34 cellular contexts compared by ENCODE assay signal in genomic region chr1:152998476-152998875, GRCh38. TPM values are rescaled to one million over a fixed set of nuclear protein-coding genes. Genes with fewer than 3 reads are reported as not detected.
"Had no signal": no experiment of that assay in that cellular context is flagged by ENCODE, and none has a peak within 500 bp of the region (broad histone marks: within the 10 kb centered on the region; RNA-seq: fewer than 3 reads in every experiment).

No MANE protein-coding gene starts in this region.

- H3K4me3 ChIP-seq: hepatocyte, left ventricle myocardium inferior, lung, pancreas, prostate gland, sigmoid colon, spleen, suprapubic skin, thoracic aorta, tibial nerve, upper lobe of left lung, vagina had no signal

- H3K27ac Mint-ChIP-seq: mesothelial cell of epicardium; naive thymus-derived CD8-positive, alpha-beta T cell; nephron; stimulated activated effector memory CD8-positive, alpha-beta T cell treated with anti-CD3 and anti-CD28 coated beads, Interleukin-12 subunit alpha, Interleukin-12 subunit beta, amount 100 ng/mL, for 72 hours; stimulated activated naive CD8-positive, alpha-beta T cell treated with anti-CD3 and anti-CD28 coated beads, Interleukin-15, Interleukin-2, amounts not matched to agents 100 ng/mL and 50 ng/mL, for 24 hours had no signal

- H3K36me3 Mint-ChIP-seq: mesothelial cell of epicardium; stimulated activated effector memory CD8-positive, alpha-beta T cell treated with anti-CD3 and anti-CD28 coated beads, Interleukin-12 subunit alpha, Interleukin-12 subunit beta, amount 100 ng/mL, for 72 hours had no signal

- DNase-seq: islet precursor cell; left ventricle myocardium inferior; mesendoderm; naive thymus-derived CD8-positive, alpha-beta T cell; nucleus accumbens; pancreas; posterior cingulate gyrus; retina; right cardiac atrium; sigmoid colon; small intestine; spleen; stimulated activated CD4-positive, alpha-beta T cell treated with anti-CD3 and anti-CD28 coated beads, Interleukin-4, amount 100 ng/mL, for 24 hours; stimulated activated naive CD4-positive, alpha-beta T cell; upper lobe of left lung had no signal

- H3K79me2 ChIP-seq: hepatocyte had no signal

- H3K27ac ChIP-seq: hepatocyte, left ventricle myocardium inferior, pancreas, prostate gland, sigmoid colon, spleen, suprapubic skin, thoracic aorta, tibial nerve, upper lobe of left lung, vagina had no signal

- H3K4me1 Mint-ChIP-seq: mesothelial cell of epicardium; nephron; neural crest cell; stimulated activated effector memory CD8-positive, alpha-beta T cell treated with anti-CD3 and anti-CD28 coated beads, Interleukin-12 subunit alpha, Interleukin-12 subunit beta, amount 100 ng/mL, for 72 hours had no signal

- H3K9me3 Mint-ChIP-seq: stimulated activated naive CD8-positive, alpha-beta T cell treated with anti-CD3 and anti-CD28 coated beads, Interleukin-15, Interleukin-2, amounts not matched to agents 100 ng/mL and 50 ng/mL, for 24 hours had no signal

- H3K4me2 ChIP-seq: hepatocyte had no signal

- H3K4me1 ChIP-seq: left ventricle myocardium inferior, prostate gland, sigmoid colon, spleen, suprapubic skin, tibial nerve, upper lobe of left lung, vagina had no signal

- H3K36me3 ChIP-seq: left ventricle myocardium inferior, pancreas, prostate gland, sigmoid colon, spleen, suprapubic skin, thoracic aorta, tibial nerve, upper lobe of left lung, vagina had no signal

- H2AFZ ChIP-seq: hepatocyte had no signal

- H3K27me3 ChIP-seq: hepatocyte, pancreas, sigmoid colon, suprapubic skin, tibial nerve, upper lobe of left lung, vagina had no signal

- H3K4me3 Mint-ChIP-seq: mesothelial cell of epicardium; naive thymus-derived CD8-positive, alpha-beta T cell; nephron; neural crest cell; stimulated activated effector memory CD8-positive, alpha-beta T cell treated with anti-CD3 and anti-CD28 coated beads, Interleukin-12 subunit alpha, Interleukin-12 subunit beta, amount 100 ng/mL, for 72 hours; stimulated activated naive CD8-positive, alpha-beta T cell treated with anti-CD3 and anti-CD28 coated beads, Interleukin-15, Interleukin-2, amounts not matched to agents 100 ng/mL and 50 ng/mL, for 24 hours had no signal

- H3K9me3 ChIP-seq: pancreas, prostate gland, sigmoid colon, suprapubic skin, upper lobe of left lung, vagina had no signal

- ATAC-seq: naive thymus-derived CD8-positive, alpha-beta T cell; right cardiac atrium; stimulated activated effector memory CD8-positive, alpha-beta T cell treated with anti-CD3 and anti-CD28 coated beads, Interleukin-12 subunit alpha, Interleukin-12 subunit beta, amount 100 ng/mL, for 72 hours had no signal

RNA-seq across cellular contexts. Expression of gene SPRR3, which starts 3.1 kb away (rescaled TPM):
- total RNA-seq: hepatocyte; left ventricle myocardium inferior; lower leg skin; mesothelial cell of epicardium; mononuclear cell; myocyte; naive thymus-derived CD8-positive, alpha-beta T cell; neural crest cell; osteoblast; pancreas; prostate gland; right cardiac atrium; sigmoid colon; spleen; subcutaneous adipose tissue; suprapubic skin; thoracic aorta; tibial nerve; upper lobe of left lung had no signal
- polyA plus RNA-seq: naive thymus-derived CD8-positive, alpha-beta T cell had no signal

RNA-seq across cellular contexts. Expression of gene SPRR1A, which starts 14.6 kb away (rescaled TPM):
- total RNA-seq: hepatocyte; kidney epithelial cell; left ventricle myocardium inferior; lower leg skin; lung; mesothelial cell of epicardium; mononuclear cell; myocyte; naive thymus-derived CD8-positive, alpha-beta T cell; neural crest cell; osteoblast; pancreas; prostate gland; right cardiac atrium; sigmoid colon; spleen; subcutaneous adipose tissue; thoracic aorta; tibial nerve; upper lobe of left lung; urinary bladder had no signal
- polyA plus RNA-seq: hepatocyte; lung; naive thymus-derived CD8-positive, alpha-beta T cell; pancreas; right cardiac atrium; sigmoid colon; small intestine; spleen; urinary bladder had no signal

RNA-seq across cellular contexts. Expression of gene SPRR4, which starts 28.0 kb away (rescaled TPM):
- total RNA-seq: hepatocyte; kidney epithelial cell; left ventricle myocardium inferior; lung; mesothelial cell of epicardium; mononuclear cell; myocyte; naive thymus-derived CD8-positive, alpha-beta T cell; neural crest cell; osteoblast; pancreas; prostate gland; right cardiac atrium; sigmoid colon; spleen; subcutaneous adipose tissue; thoracic aorta; tibial nerve; upper lobe of left lung; urinary bladder; vagina had no signal
- polyA plus RNA-seq: hepatocyte; lung; naive thymus-derived CD8-positive, alpha-beta T cell; pancreas; right cardiac atrium; sigmoid colon; small intestine; spleen; urinary bladder had no signal

RNA-seq across cellular contexts. Expression of gene SPRR1B, which starts 32.5 kb away (rescaled TPM):
- total RNA-seq: hepatocyte; left ventricle myocardium inferior; lung; mesothelial cell of epicardium; mononuclear cell; myocyte; naive thymus-derived CD8-positive, alpha-beta T cell; neural crest cell; osteoblast; pancreas; prostate gland; right cardiac atrium; sigmoid colon; spleen; subcutaneous adipose tissue; thoracic aorta; tibial nerve; upper lobe of left lung; urinary bladder had no signal
- polyA plus RNA-seq: hepatocyte; naive thymus-derived CD8-positive, alpha-beta T cell; right cardiac atrium; urinary bladder had no signal

RNA-seq across cellular contexts. Expression of gene SPRR2D, which starts 42.4 kb away (rescaled TPM):
- total RNA-seq: hepatocyte; left ventricle myocardium inferior; lung; mesothelial cell of epicardium; mononuclear cell; myocyte; naive thymus-derived CD8-positive, alpha-beta T cell; neural crest cell; osteoblast; pancreas; prostate gland; right cardiac atrium; sigmoid colon; spleen; subcutaneous adipose tissue; thoracic aorta; tibial nerve; urinary bladder had no signal
- polyA plus RNA-seq: hepatocyte; naive thymus-derived CD8-positive, alpha-beta T cell; right cardiac atrium; urinary bladder had no signal
